In genomic region chr6:54665246-54665645, GRCh38 we compare ENCODE assay signal across 18 cellular contexts.
A peak's percentile ranks its signal among the peaks of the same experiment; 100 is the strongest.
DNase-seq lines count a peak whose midpoint lies in the region; ATAC-seq, FAIRE-seq and TF ChIP-seq lines count a peak whose summit lies in the region.
"Had no signal": no experiment of that assay in that cellular context is flagged by ENCODE, and none has a peak within 500 bp of the region (broad histone marks: within the 10 kb centered on the region; RNA-seq: fewer than 3 reads in every experiment).

No MANE protein-coding gene starts in this region.

- H3K4me3 ChIP-seq in GM23338 (no peak overlapping the region), endodermal cell (ENCODE audit: low read length) (no peak overlapping the region), neuronal stem cell (ENCODE audit: low read length in 2 of 2) (no peak overlapping the region)
- H3K4me3 ChIP-seq in CD8-positive, alpha-beta memory T cell (ENCODE audit: low read length), result no peak overlapping the region
- H3K4me3 ChIP-seq: A549 had no signal

- H3K27ac Mint-ChIP-seq in GM23338 (no peak overlapping the region), endodermal cell (no peak overlapping the region)
- no peak overlapping the region for H3K27ac Mint-ChIP-seq in CD8-positive, alpha-beta memory T cell
- H3K27ac Mint-ChIP-seq: CD4-positive, alpha-beta memory T cell had no signal

- no peak overlapping the region for H3K18ac ChIP-seq in neuronal stem cell (ENCODE audit: low read length)

- H2AK5ac ChIP-seq in neuronal stem cell (ENCODE audit: low read depth, low read length), result no peak overlapping the region

- H4K8ac ChIP-seq in neuronal stem cell (ENCODE audit: low read depth, low read length), result no peak overlapping the region

- H3K4me1 ChIP-seq in GM23338 (ENCODE audit: insufficient read depth) (no peaks in the 10 kb centered on the region), endodermal cell (ENCODE audit: control insufficient read depth, insufficient read depth, low read length) (no peaks in the 10 kb centered on the region), neuronal stem cell (ENCODE audit: control insufficient read depth in 2 of 2, insufficient read depth in 1 of 2, low read depth in 1 of 2, low read length in 2 of 2) (peaks cover 7 to 19% of the 10 kb centered on the region in 2 donors)
- no peaks in the 10 kb centered on the region for H3K4me1 ChIP-seq in CD8-positive, alpha-beta memory T cell (ENCODE audit: insufficient read depth, low read length)
- H3K4me1 ChIP-seq: A549, Caco-2 had no signal

- H2AFZ ChIP-seq in GM23338, result peak overlapping the region; percentile 9; the same call in 1 of the 2 replicates
- peak overlapping the region; percentile 45 for H2AFZ ChIP-seq in neuronal stem cell (ENCODE audit: low read length)

- H3K4ac ChIP-seq in neuronal stem cell (ENCODE audit: low read length), result no peak overlapping the region

- H3K79me2 ChIP-seq in GM23338 (replicated peaks; ENCODE audit: insufficient read depth), result no peaks in the 10 kb centered on the region

- H3F3A ChIP-seq in GM23338 (replicated peaks; ENCODE audit: low read depth), result no peaks in the 10 kb centered on the region

- H2BK5ac ChIP-seq in neuronal stem cell (ENCODE audit: low read length), result no peak overlapping the region

- peaks cover 4% of the 10 kb centered on the region for H3K27me3 Mint-ChIP-seq in GM23338 (ENCODE audit: insufficient read depth, low read depth, poor library complexity)
- no peaks in the 10 kb centered on the region for H3K27me3 Mint-ChIP-seq in endodermal cell (ENCODE audit: insufficient read depth)
- no peaks in the 10 kb centered on the region for H3K27me3 Mint-ChIP-seq in CD8-positive, alpha-beta memory T cell
- H3K27me3 Mint-ChIP-seq: CD4-positive, alpha-beta memory T cell had no signal

- no peaks in the 10 kb centered on the region for H4K20me1 ChIP-seq in GM23338 (replicated peaks; ENCODE audit: insufficient read depth)

- no peak overlapping the region for H3K23ac ChIP-seq in neuronal stem cell (ENCODE audit: low read depth, low read length, poor library complexity)

- H3K9ac ChIP-seq in endodermal cell (ENCODE audit: extremely low read depth, low read length, poor library complexity, severe bottlenecking), result no peak overlapping the region
- H3K9ac ChIP-seq in neuronal stem cell (ENCODE audit: low read depth, low read length, poor library complexity), result no peak overlapping the region

- H2BK120ac ChIP-seq in neuronal stem cell (ENCODE audit: low read depth, low read length), result no peak overlapping the region

- H3K4me2 ChIP-seq in GM23338 (no peak overlapping the region), neuronal stem cell (ENCODE audit: insufficient read depth, low read length, poor library complexity, severe bottlenecking) (no peak overlapping the region)
- H3K4me2 ChIP-seq: A549 had no signal

- ATAC-seq in GM23338 (no peak), HG03432 (IDR thresholded peaks at IDR 0.05; ENCODE audit: unreplicated experiment) (no peak)
- ATAC-seq: A549, HCT116 had no signal

- POLR2A ChIA-PET in CD8-positive, alpha-beta memory T cell (lab: Charles Lee), result no interaction called here

- H3K27me3 ChIP-seq in GM23338 (ENCODE audit: insufficient read depth) (no peaks in the 10 kb centered on the region), endodermal cell (ENCODE audit: control insufficient read depth, insufficient read depth, low read length, poor library complexity, severe bottlenecking) (no peaks in the 10 kb centered on the region), neuronal stem cell (ENCODE audit: control insufficient read depth in 3 of 3, insufficient read depth in 3 of 3, low read depth in 1 of 3, low read length in 3 of 3) (no peaks in the 10 kb centered on the region)
- no peaks in the 10 kb centered on the region for H3K27me3 ChIP-seq in CD8-positive, alpha-beta memory T cell (ENCODE audit: insufficient read depth, low read length, poor library complexity, severe bottlenecking)

- H4K91ac ChIP-seq in neuronal stem cell (ENCODE audit: low read depth, low read length, poor library complexity), result no peak overlapping the region

- H3K36me3 Mint-ChIP-seq in GM23338 (ENCODE audit: low read depth), result peaks cover 23% of the 10 kb centered on the region; the same call in 2 of the 3 replicates
- H3K36me3 Mint-ChIP-seq in endodermal cell (ENCODE audit: low read depth), result no peaks in the 10 kb centered on the region
- H3K36me3 Mint-ChIP-seq in CD8-positive, alpha-beta memory T cell, result no peaks in the 10 kb centered on the region
- H3K36me3 Mint-ChIP-seq: CD4-positive, alpha-beta memory T cell had no signal

- no peak overlapping the region for H2BK15ac ChIP-seq in neuronal stem cell (ENCODE audit: low read length)

- H3K9me3 Mint-ChIP-seq in GM23338 (peaks cover 31% of the 10 kb centered on the region), endodermal cell (peaks cover 14% of the 10 kb centered on the region)
- peaks cover 8 to 41% (median 13%) of the 10 kb centered on the region in 5 donors for H3K9me3 Mint-ChIP-seq in CD8-positive, alpha-beta memory T cell

- no peaks in the 10 kb centered on the region for H3K9me2 ChIP-seq in GM23338 (ENCODE audit: insufficient read depth)

- H3K4me3 Mint-ChIP-seq in GM23338 (no peak overlapping the region), endodermal cell (no peak overlapping the region)
- H3K4me3 Mint-ChIP-seq in CD8-positive, alpha-beta memory T cell, result no peak overlapping the region
- H3K4me3 Mint-ChIP-seq: CD4-positive, alpha-beta memory T cell; H9 had no signal

- peak; percentile 30 for FAIRE-seq in urothelium cell line (lab: Jason Lieb, UNC)
- FAIRE-seq: A549, G401.6, GM12892 had no signal

- H3K14ac ChIP-seq in neuronal stem cell (ENCODE audit: low read length), result no peak overlapping the region

- H3K36me3 ChIP-seq in GM23338 (ENCODE audit: insufficient read depth) (no peaks in the 10 kb centered on the region; the same call in 1 of the 2 replicates), endodermal cell (ENCODE audit: control insufficient read depth, insufficient read depth, low read length) (no peaks in the 10 kb centered on the region), neuronal stem cell (replicated peaks in 1 of 2; ENCODE audit: control insufficient read depth in 2 of 2, insufficient read depth in 2 of 2, low read length in 2 of 2) (no peaks in the 10 kb centered on the region)
- H3K36me3 ChIP-seq in CD8-positive, alpha-beta memory T cell (ENCODE audit: insufficient read depth, low read length), result no peaks in the 10 kb centered on the region

- H3K79me1 ChIP-seq in neuronal stem cell (ENCODE audit: low read depth, low read length), result no peaks in the 10 kb centered on the region

- H2BK12ac ChIP-seq in neuronal stem cell (ENCODE audit: low read length), result no peak overlapping the region

- peaks cover 15% of the 10 kb centered on the region for H3K9me3 ChIP-seq in endodermal cell (ENCODE audit: control insufficient read depth, low read length)
- H3K9me3 ChIP-seq in neuronal stem cell (replicated peaks in 1 of 2; ENCODE audit: control insufficient read depth in 2 of 2, insufficient read depth in 1 of 2, low read depth in 1 of 2, low read length in 2 of 2), result peaks cover 0 to 28% of the 10 kb centered on the region in 2 donors
- H3K9me3 ChIP-seq in CD8-positive, alpha-beta memory T cell (ENCODE audit: low read length), result no peaks in the 10 kb centered on the region
- H3K9me3 ChIP-seq: A549 had no signal

- DNase-seq in GM23338 (ENCODE audit: low spot score), result no peak
- DNase-seq in endodermal cell, result no peak
- peak; percentile 62 for DNase-seq in neuronal stem cell (ENCODE audit: low spot score)
- no peak for DNase-seq in urothelium cell line (ENCODE audit: low spot score)
- no peak for DNase-seq in NCI-H1694 (lab: John Stamatoyannopoulos, UW)
- DNase-seq in CD8-positive, alpha-beta memory T cell, result no peak
- DNase-seq: C1 segment of cervical spinal cord; Caco-2; CD4-positive, alpha-beta memory T cell; DMS153; DND-41; H9 had no signal

- no peak overlapping the region for H3K27ac ChIP-seq in GM23338 (ENCODE audit: low read depth)
- H3K27ac ChIP-seq in endodermal cell (ENCODE audit: low read depth, low read length), result peak overlapping the region; percentile 76
- H3K27ac ChIP-seq in neuronal stem cell (replicated peaks; ENCODE audit: low read length), result peak overlapping the region; percentile 89
- H3K27ac ChIP-seq in CD8-positive, alpha-beta memory T cell (ENCODE audit: low read depth, low read length), result no peak overlapping the region
- H3K27ac ChIP-seq: 22Rv1, A549 had no signal

- H3K4me1 Mint-ChIP-seq in GM23338, result peaks cover 6% of the 10 kb centered on the region; the same call in 2 of the 3 replicates
- H3K4me1 Mint-ChIP-seq in endodermal cell, result no peaks in the 10 kb centered on the region
- no peaks in the 10 kb centered on the region for H3K4me1 Mint-ChIP-seq in CD8-positive, alpha-beta memory T cell
- H3K4me1 Mint-ChIP-seq: CD4-positive, alpha-beta memory T cell had no signal

- TF ChIP-seq CTCF in GM23338 (conservative IDR thresholded peaks at IDR 0.05; ENCODE audit: low read depth in 2 of 2) (no peak), endodermal cell (conservative IDR thresholded peaks at IDR 0.05) (no peak)

- CTCF ChIA-PET in CD8-positive, alpha-beta memory T cell (lab: Charles Lee), result no interaction called here

TF ChIP-seq in GM23338, 12 proteins besides CTCF, POLR2A, EP300 and RAD21 (continues in another document):
- TF ChIP-seq NANOG (IDR thresholded peaks at IDR 0.05; ENCODE audit: borderline replicate concordance) (no peak), POLR2AphosphoS5 (IDR thresholded peaks at IDR 0.05; ENCODE audit: low read depth) (no peak), ETS1 (IDR thresholded peaks at IDR 0.05) (no peak), EZH2 (IDR thresholded peaks at IDR 0.05; ENCODE audit: low read depth, unreplicated experiment) (no peak), ZNF114 (CRISPR knock-in tag; IDR thresholded peaks at IDR 0.05) (no peak)

Comparison
In these comparisons a context has a peak if more than half of its experiments do, and no peak if none do; other contexts are left out.
1. H3K27ac ChIP-seq: peak in endodermal cell (single experiment) and neuronal stem cell (single experiment); none in GM23338 (single experiment) and CD8-positive, alpha-beta memory T cell (single experiment).